ENCODE assay signal across 44 cellular contexts in the genomic region with DNA sequence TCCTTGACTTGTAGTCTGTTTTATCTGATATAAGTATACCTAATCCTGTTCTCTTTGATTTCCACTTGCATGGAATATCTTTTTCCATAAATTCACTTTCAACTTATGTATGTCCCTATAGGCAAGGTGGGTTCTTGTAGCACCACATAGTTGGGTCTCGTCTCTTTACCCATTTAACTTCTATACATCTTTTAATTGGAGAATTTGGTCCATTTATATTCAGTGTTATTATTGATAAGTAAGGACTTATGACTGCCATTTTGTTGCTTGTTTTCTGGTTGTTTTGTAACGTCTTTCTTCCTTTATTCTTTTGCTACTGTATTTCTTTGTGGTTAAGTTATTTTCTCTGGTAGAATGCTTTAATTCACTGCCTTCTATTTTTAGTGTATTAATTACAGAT. TPM values are rescaled to one million over a fixed set of nuclear protein-coding genes. Genes with fewer than 3 reads are reported as not detected.
"Had no signal": no experiment of that assay in that cellular context is flagged by ENCODE, and none has a peak within 500 bp of the region (broad histone marks: within the 10 kb centered on the region; RNA-seq: fewer than 3 reads in every experiment).

No MANE protein-coding gene starts in this region.

- FAIRE-seq: astrocyte, bronchial epithelial cell had no signal

- H3K9me3 ChIP-seq: adrenal gland, ascending aorta, body of pancreas, breast epithelium had no signal

- H3K27me3 ChIP-seq: brain microvascular endothelial cell had no signal

- H3K9me3 Mint-ChIP-seq: activated naive CD4-positive, alpha-beta T cell treated with anti-CD3 and anti-CD28 coated beads for 36 hours; activated naive CD4-positive, alpha-beta T cell treated with anti-CD3 and anti-CD28 coated beads, Interleukin-2, amount 50 U/mL, for 24 hours; activated naive CD4-positive, alpha-beta T cell treated with anti-CD3 and anti-CD28 coated beads, Interleukin-2, amount 50 U/mL, for 72 hours; activated naive CD8-positive, alpha-beta T cell treated with anti-CD3 and anti-CD28 coated beads for 36 hours; activated naive CD8-positive, alpha-beta T cell treated with anti-CD3 and anti-CD28 coated beads, Interleukin-2, amount 10 ng/mL, durations not matched to agents 7 days and 5 days; activated naive CD8-positive, alpha-beta T cell treated with anti-CD3 and anti-CD28 coated beads, Interleukin-2, amount 50 U/mL, for 24 hours; activated T-cell treated with anti-CD3 and anti-CD28 coated beads, Interleukin-2, amount 50 U/mL, for 24 hours; activated T-cell treated with anti-CD3 and anti-CD28 coated beads, Interleukin-2, amount 50 U/mL, for 4 hours; activated T-cell treated with anti-CD3 and anti-CD28 coated beads, Interleukin-2, amount 50 U/mL, for 72 hours; activated T-helper 1 cell treated with anti-CD3 and anti-CD28 coated beads, Interleukin-12 subunit alpha, Interleukin-12 subunit beta, Interleukin-2, Interleukin-4 antibody, amounts not matched to agents 30 ng/mL and 10 ng/mL and 1 ng/mL, durations not matched to agents 14 hours and 24 hours and 36 hours; activated T-helper 17 cell treated with anti-CD3 and anti-CD28 coated beads, Interleukin-2, amount 50 U/mL, for 72 hours; central memory CD8-positive, alpha-beta T cell had no signal

- H3K4me1 ChIP-seq: adrenal gland, ascending aorta, breast epithelium had no signal

- H3K4me3 ChIP-seq: adrenal gland, ascending aorta, breast epithelium, cardiac muscle cell had no signal

- H3K36me3 Mint-ChIP-seq: activated naive CD8-positive, alpha-beta T cell treated with anti-CD3 and anti-CD28 coated beads for 36 hours; activated naive CD8-positive, alpha-beta T cell treated with anti-CD3 and anti-CD28 coated beads, Interleukin-2, amount 10 ng/mL, durations not matched to agents 7 days and 5 days; brain had no signal

- DNase-seq: activated effector memory CD4-positive, alpha-beta T cell treated with anti-CD3 and anti-CD28 coated beads, Interleukin-2, amount 50 U/mL, for 16 hours; activated effector memory CD4-positive, alpha-beta T cell treated with Interleukin-2 at 50 U/mL for 16 hours; activated gamma-delta T cell; activated gamma-delta T cell treated with Interleukin-2 at 50 U/mL for 16 hours; activated naive CD4-positive, alpha-beta T cell; activated naive CD4-positive, alpha-beta T cell treated with anti-CD3 and anti-CD28 coated beads for 36 hours; activated naive CD4-positive, alpha-beta T cell treated with anti-CD3 and anti-CD28 coated beads, Interleukin-2, amount 10 ng/mL, durations not matched to agents 7 days and 5 days; activated naive CD4-positive, alpha-beta T cell treated with anti-CD3 and anti-CD28 coated beads, Interleukin-2, amount 50 U/mL, for 16 hours; activated naive CD4-positive, alpha-beta T cell treated with Interleukin-2 at 50 U/mL for 16 hours; activated naive CD8-positive, alpha-beta T cell treated with anti-CD3 and anti-CD28 coated beads for 36 hours; activated naive CD8-positive, alpha-beta T cell treated with anti-CD3 and anti-CD28 coated beads, Interleukin-2, amount 10 ng/mL, durations not matched to agents 7 days and 5 days; activated naive CD8-positive, alpha-beta T cell treated with anti-CD3 and anti-CD28 coated beads, Interleukin-2, amount 50 U/mL, for 24 hours; activated T-cell treated with anti-CD3 and anti-CD28 coated beads, Interleukin-2, amount 50 U/mL, for 1 hour; activated T-cell treated with anti-CD3 and anti-CD28 coated beads, Interleukin-2, amount 50 U/mL, for 24 hours; activated T-cell treated with anti-CD3 and anti-CD28 coated beads, Interleukin-2, amount 50 U/mL, for 4 hours; activated T-cell treated with anti-CD3 and anti-CD28 coated beads, Interleukin-2, amount 50 U/mL, for 48 hours; activated T-cell treated with anti-CD3 and anti-CD28 coated beads, Interleukin-2, amount 50 U/mL, for 72 hours; adrenal gland; amniotic stem cell; amygdala; anterior cingulate cortex; aorta; body of pancreas; brain microvascular endothelial cell; caudate nucleus; central memory CD4-positive, alpha-beta T cell; cerebellar nuclear complex had no signal

- H3K36me3 ChIP-seq: adrenal gland, ascending aorta, brain microvascular endothelial cell, breast epithelium, cardiac muscle cell had no signal

- H3K27ac ChIP-seq: adrenal gland, ascending aorta, body of pancreas, brain microvascular endothelial cell, breast epithelium, cardiac muscle cell had no signal

- H3K27ac Mint-ChIP-seq: activated naive CD4-positive, alpha-beta T cell treated with anti-CD3 and anti-CD28 coated beads for 36 hours; activated naive CD4-positive, alpha-beta T cell treated with anti-CD3 and anti-CD28 coated beads, Interleukin-2, amount 10 ng/mL, durations not matched to agents 7 days and 5 days; activated naive CD4-positive, alpha-beta T cell treated with anti-CD3 and anti-CD28 coated beads, Interleukin-2, amount 50 U/mL, for 24 hours; activated naive CD4-positive, alpha-beta T cell treated with anti-CD3 and anti-CD28 coated beads, Interleukin-2, amount 50 U/mL, for 72 hours; activated naive CD8-positive, alpha-beta T cell; activated naive CD8-positive, alpha-beta T cell treated with anti-CD3 and anti-CD28 coated beads for 36 hours; activated naive CD8-positive, alpha-beta T cell treated with anti-CD3 and anti-CD28 coated beads, Interleukin-2, amount 10 ng/mL, durations not matched to agents 7 days and 5 days; activated naive CD8-positive, alpha-beta T cell treated with anti-CD3 and anti-CD28 coated beads, Interleukin-2, amount 50 U/mL, for 24 hours; activated T-cell treated with anti-CD3 and anti-CD28 coated beads, Interleukin-2, amount 50 U/mL, for 24 hours; activated T-cell treated with anti-CD3 and anti-CD28 coated beads, Interleukin-2, amount 50 U/mL, for 72 hours; activated T-helper 1 cell treated with anti-CD3 and anti-CD28 coated beads, Interleukin-12 subunit alpha, Interleukin-12 subunit beta, Interleukin-2, Interleukin-4 antibody, amounts not matched to agents 30 ng/mL and 10 ng/mL and 1 ng/mL, durations not matched to agents 14 hours and 24 hours and 36 hours; activated T-helper 17 cell treated with anti-CD3 and anti-CD28 coated beads, Interleukin-2, amount 50 U/mL, for 72 hours; activated T-helper 2 cell treated with anti-CD3 and anti-CD28 coated beads, Interferon-gamma antibody, Interleukin-2, Interleukin-4, amounts not matched to agents 10 μg/mL and 5 μg/mL and 100 μg/mL, durations not matched to agents 14 hours and 24 hours and 36 hours; brain had no signal

- H3K4me3 Mint-ChIP-seq: activated naive CD4-positive, alpha-beta T cell treated with anti-CD3 and anti-CD28 coated beads for 36 hours; activated naive CD4-positive, alpha-beta T cell treated with anti-CD3 and anti-CD28 coated beads, Interleukin-2, amount 10 ng/mL, durations not matched to agents 7 days and 5 days; activated naive CD4-positive, alpha-beta T cell treated with anti-CD3 and anti-CD28 coated beads, Interleukin-2, amount 50 U/mL, for 24 hours; activated naive CD8-positive, alpha-beta T cell; activated naive CD8-positive, alpha-beta T cell treated with anti-CD3 and anti-CD28 coated beads for 36 hours; activated naive CD8-positive, alpha-beta T cell treated with anti-CD3 and anti-CD28 coated beads, Interleukin-2, amount 10 ng/mL, durations not matched to agents 7 days and 5 days; activated naive CD8-positive, alpha-beta T cell treated with anti-CD3 and anti-CD28 coated beads, Interleukin-2, amount 50 U/mL, for 24 hours; activated T-cell treated with anti-CD3 and anti-CD28 coated beads, Interleukin-2, amount 50 U/mL, for 24 hours; activated T-cell treated with anti-CD3 and anti-CD28 coated beads, Interleukin-2, amount 50 U/mL, for 4 hours; activated T-cell treated with anti-CD3 and anti-CD28 coated beads, Interleukin-2, amount 50 U/mL, for 72 hours; activated T-helper 1 cell treated with anti-CD3 and anti-CD28 coated beads, Interleukin-12 subunit alpha, Interleukin-12 subunit beta, Interleukin-2, Interleukin-4 antibody, amounts not matched to agents 30 ng/mL and 10 ng/mL and 1 ng/mL, durations not matched to agents 14 hours and 24 hours and 36 hours; activated T-helper 17 cell treated with anti-CD3 and anti-CD28 coated beads, Interleukin-2, amount 50 U/mL, for 72 hours; brain; central memory CD8-positive, alpha-beta T cell had no signal

- ATAC-seq: activated naive CD4-positive, alpha-beta T cell treated with anti-CD3 and anti-CD28 coated beads, Interleukin-2, amount 50 U/mL, for 72 hours; activated naive CD8-positive, alpha-beta T cell treated with anti-CD3 and anti-CD28 coated beads, Interleukin-2, amount 50 U/mL, for 24 hours; activated T-cell treated with anti-CD3 and anti-CD28 coated beads, Interleukin-2, amount 50 U/mL, for 4 hours; activated T-cell treated with anti-CD3 and anti-CD28 coated beads, Interleukin-2, amount 50 U/mL, for 72 hours; activated T-helper 17 cell treated with anti-CD3 and anti-CD28 coated beads, Interleukin-2, amount 50 U/mL, for 72 hours; body of pancreas had no signal

RNA-seq across cellular contexts. Expression of a gene that starts 14.5 kb away (rescaled TPM):
- total RNA-seq: ascending aorta, body of pancreas had no signal

RNA-seq across cellular contexts. Expression of a gene that starts 25.3 kb away (rescaled TPM):
- total RNA-seq: activated naive CD4-positive, alpha-beta T cell treated with anti-CD3 and anti-CD28 coated beads for 36 hours; activated naive CD4-positive, alpha-beta T cell treated with anti-CD3 and anti-CD28 coated beads, Interleukin-2, amount 50 U/mL, for 72 hours; activated naive CD8-positive, alpha-beta T cell treated with anti-CD3 and anti-CD28 coated beads for 36 hours; activated naive CD8-positive, alpha-beta T cell treated with anti-CD3 and anti-CD28 coated beads, Interleukin-2, amount 10 ng/mL, durations not matched to agents 7 days and 5 days; activated T-cell treated with anti-CD3 and anti-CD28 coated beads, Interleukin-2, amount 50 U/mL, for 4 hours; activated T-cell treated with anti-CD3 and anti-CD28 coated beads, Interleukin-2, amount 50 U/mL, for 72 hours; activated T-helper 1 cell treated with anti-CD3 and anti-CD28 coated beads, Interleukin-12 subunit alpha, Interleukin-12 subunit beta, Interleukin-2, Interleukin-4 antibody, amounts not matched to agents 30 ng/mL and 10 ng/mL and 1 ng/mL, durations not matched to agents 14 hours and 24 hours and 36 hours; activated T-helper 17 cell treated with anti-CD3 and anti-CD28 coated beads, Interleukin-2, amount 50 U/mL, for 72 hours; activated T-helper 2 cell treated with anti-CD3 and anti-CD28 coated beads, Interferon-gamma antibody, Interleukin-2, Interleukin-4, amounts not matched to agents 10 μg/mL and 5 μg/mL and 100 μg/mL, durations not matched to agents 14 hours and 24 hours and 36 hours; adrenal gland; aorta; ascending aorta; astrocyte; body of pancreas; breast epithelium; bronchial epithelial cell; cardiac muscle cell; cardiac septum; cerebellum; chondrocyte had no signal
- polyA plus RNA-seq: adipose tissue, adrenal gland, aorta, cardiac muscle cell had no signal
